ENCODE assay signal across 32 cellular contexts in the genomic region with DNA sequence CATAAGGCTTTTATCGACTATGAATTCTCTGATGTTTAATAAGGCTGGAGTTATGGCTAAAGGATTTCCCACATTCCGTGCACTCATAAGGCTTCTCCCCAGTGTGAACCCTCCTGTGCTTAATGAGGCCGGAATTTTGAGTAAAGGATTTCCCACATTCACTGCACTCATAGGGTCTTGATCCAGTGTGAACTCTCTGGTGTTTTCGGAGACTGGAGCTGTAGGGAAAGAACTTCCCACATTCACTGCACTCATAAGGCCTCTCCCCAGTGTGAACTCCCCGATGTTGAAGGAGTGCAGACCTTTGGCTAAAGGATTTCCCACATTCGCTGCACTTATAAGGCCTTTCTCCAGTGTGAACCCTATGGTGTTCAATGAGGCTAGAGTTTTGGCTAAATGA. TPM values are rescaled to one million over a fixed set of nuclear protein-coding genes. Genes with fewer than 3 reads are reported as not detected.
"Had no signal": no experiment of that assay in that cellular context is flagged by ENCODE, and none has a peak within 500 bp of the region (broad histone marks: within the 10 kb centered on the region; RNA-seq: fewer than 3 reads in every experiment).

No MANE protein-coding gene starts in this region.

- H3K36me3 ChIP-seq: colonic mucosa, WERI-Rb-1 had no signal

- H3K27me3 Mint-ChIP-seq: activated B cell treated with CpG ODN at 0.5 μM for 24 hours; activated CD4-positive, alpha-beta memory T cell treated with anti-CD3 and anti-CD28 coated beads for 36 hours; activated naive CD4-positive, alpha-beta T cell treated with anti-CD3 and anti-CD28 coated beads, Interleukin-2, amount 10 ng/mL, durations not matched to agents 7 days and 5 days; activated naive CD8-positive, alpha-beta T cell treated with anti-CD3 and anti-CD28 coated beads, Interleukin-2, amount 10 ng/mL, durations not matched to agents 7 days and 5 days had no signal

- H3K27ac Mint-ChIP-seq: activated B cell treated with CpG ODN at 0.5 μM for 24 hours; activated CD4-positive, alpha-beta memory T cell treated with anti-CD3 and anti-CD28 coated beads for 36 hours; activated CD8-positive, alpha-beta T cell treated with anti-CD3 and anti-CD28 coated beads, Interleukin-2, amount 10 ng/mL, durations not matched to agents 7 days and 5 days; activated naive CD4-positive, alpha-beta T cell treated with anti-CD3 and anti-CD28 coated beads, Interleukin-2, amount 10 ng/mL, durations not matched to agents 7 days and 5 days; activated naive CD4-positive, alpha-beta T cell treated with anti-CD3 and anti-CD28 coated beads, Interleukin-2, amount 50 U/mL, for 72 hours; activated naive CD8-positive, alpha-beta T cell treated with anti-CD3 and anti-CD28 coated beads, Interleukin-2, amount 10 ng/mL, durations not matched to agents 7 days and 5 days; activated T-cell treated with anti-CD3 and anti-CD28 coated beads, Interleukin-2, amount 50 U/mL, for 24 hours; activated T-cell treated with anti-CD3 and anti-CD28 coated beads, Interleukin-2, amount 50 U/mL, for 72 hours; brain had no signal

- H3K4me3 Mint-ChIP-seq: activated B cell treated with CpG ODN at 0.5 μM for 24 hours; activated CD4-positive, alpha-beta memory T cell treated with anti-CD3 and anti-CD28 coated beads for 36 hours; activated CD8-positive, alpha-beta T cell treated with anti-CD3 and anti-CD28 coated beads, Interleukin-2, amount 10 ng/mL, durations not matched to agents 7 days and 5 days; activated naive CD4-positive, alpha-beta T cell treated with anti-CD3 and anti-CD28 coated beads, Interleukin-2, amount 10 ng/mL, durations not matched to agents 7 days and 5 days; activated naive CD8-positive, alpha-beta T cell treated with anti-CD3 and anti-CD28 coated beads, Interleukin-2, amount 10 ng/mL, durations not matched to agents 7 days and 5 days; activated T-cell treated with anti-CD3 and anti-CD28 coated beads, Interleukin-2, amount 50 U/mL, for 24 hours; activated T-cell treated with anti-CD3 and anti-CD28 coated beads, Interleukin-2, amount 50 U/mL, for 72 hours; brain had no signal

- H3K27me3 ChIP-seq: ascending aorta, breast epithelium, cardiac muscle cell, colonic mucosa, esophagus muscularis mucosa, foreskin keratinocyte, gastrocnemius medialis, heart left ventricle had no signal

- H3K4me1 Mint-ChIP-seq: activated naive CD4-positive, alpha-beta T cell treated with anti-CD3 and anti-CD28 coated beads, Interleukin-2, amount 10 ng/mL, durations not matched to agents 7 days and 5 days had no signal

- H3K27ac ChIP-seq: ascending aorta, breast epithelium, cardiac muscle cell, colonic mucosa, esophagus muscularis mucosa, foreskin keratinocyte, gastrocnemius medialis, heart left ventricle, WERI-Rb-1 had no signal

- H3K4me3 ChIP-seq: ascending aorta, breast epithelium, cardiac muscle cell, colonic mucosa, esophagus muscularis mucosa, gastrocnemius medialis, heart left ventricle had no signal

- DNase-seq: activated B cell treated with CpG ODN at 0.5 μM for 24 hours; activated CD4-positive, alpha-beta memory T cell treated with anti-CD3 and anti-CD28 coated beads for 36 hours; activated CD4-positive, alpha-beta T cell treated with anti-CD3 and anti-CD28 coated beads for 48 hours; activated CD8-positive, alpha-beta memory T cell treated with anti-CD3 and anti-CD28 coated beads, Interleukin-2, amount 50 U/mL, for 48 hours; activated CD8-positive, alpha-beta T cell treated with anti-CD3 and anti-CD28 coated beads, Interleukin-2, amount 10 ng/mL, durations not matched to agents 7 days and 5 days; activated gamma-delta T cell; activated naive CD4-positive, alpha-beta T cell; activated naive CD4-positive, alpha-beta T cell treated with anti-CD3 and anti-CD28 coated beads, Interleukin-2, amount 10 ng/mL, durations not matched to agents 7 days and 5 days; activated naive CD8-positive, alpha-beta T cell treated with anti-CD3 and anti-CD28 coated beads, Interleukin-2, amount 10 ng/mL, durations not matched to agents 7 days and 5 days; activated T-cell treated with anti-CD3 and anti-CD28 coated beads for 4 hours; activated T-cell treated with anti-CD3 and anti-CD28 coated beads, Interleukin-2, amount 50 U/mL, for 24 hours; activated T-cell treated with anti-CD3 and anti-CD28 coated beads, Interleukin-2, amount 50 U/mL, for 72 hours; central memory CD4-positive, alpha-beta T cell; cerebellar nuclear complex; colonic mucosa; effector CD8-positive, alpha-beta T cell; erythroblast; foreskin keratinocyte; gastrocnemius medialis; glutamatergic neuron; heart left ventricle; T-helper 2 cell; WERI-Rb-1 had no signal

- ATAC-seq: activated CD4-positive, CD25-positive, alpha-beta regulatory T cell treated with anti-CD3 and anti-CD28 coated beads, Interleukin-2, amount 50 U/mL, for 24 hours; activated CD8-positive, alpha-beta T cell treated with anti-CD3 and anti-CD28 coated beads, Interleukin-2, amount 10 ng/mL, durations not matched to agents 7 days and 5 days; activated naive CD4-positive, alpha-beta T cell treated with anti-CD3 and anti-CD28 coated beads, Interleukin-2, amount 50 U/mL, for 72 hours; activated T-cell treated with anti-CD3 and anti-CD28 coated beads, Interleukin-2, amount 50 U/mL, for 72 hours; foreskin keratinocyte; gastrocnemius medialis; heart left ventricle had no signal

- H3K4me1 ChIP-seq: ascending aorta, breast epithelium, colonic mucosa, foreskin keratinocyte, gastrocnemius medialis had no signal

RNA-seq across cellular contexts. Expression of gene ZSCAN4, which starts 32.9 kb away (rescaled TPM):
- total RNA-seq: activated B cell treated with CpG ODN at 0.5 μM for 24 hours; activated CD4-positive, alpha-beta memory T cell treated with anti-CD3 and anti-CD28 coated beads for 36 hours; activated CD8-positive, alpha-beta T cell treated with anti-CD3 and anti-CD28 coated beads, Interleukin-2, amount 10 ng/mL, durations not matched to agents 7 days and 5 days; activated naive CD8-positive, alpha-beta T cell treated with anti-CD3 and anti-CD28 coated beads, Interleukin-2, amount 10 ng/mL, durations not matched to agents 7 days and 5 days; activated T-cell treated with anti-CD3 and anti-CD28 coated beads, Interleukin-2, amount 50 U/mL, for 72 hours; ascending aorta; breast epithelium; cardiac muscle cell; colonic mucosa; dermis microvascular lymphatic vessel endothelial cell; esophagus muscularis mucosa; foreskin keratinocyte; gastrocnemius medialis; T-helper 1 cell treated with Interleukin-12 subunit alpha and Interleukin-12 subunit beta and Interleukin-4 antibody, amounts not matched to agents 30 ng/mL and 1 ng/mL, for 36 hours had no signal
- polyA plus RNA-seq: cardiac muscle cell had no signal
